10 cellular contexts compared by ENCODE assay signal in genomic region chr9:131419716-131420115, GRCh38. TPM values are rescaled to one million over a fixed set of nuclear protein-coding genes. Genes with fewer than 3 reads are reported as not detected.
DNase-seq lines count a peak whose midpoint lies in the region; ATAC-seq and FAIRE-seq lines count a peak whose summit lies in the region.
"Had no signal": no experiment of that assay in that cellular context is flagged by ENCODE, and none has a peak within 500 bp of the region (broad histone marks: within the 10 kb centered on the region; RNA-seq: fewer than 3 reads in every experiment).

No MANE protein-coding gene starts in this region.

- FAIRE-seq in RCC 7860 (lab: Jason Lieb, UNC): no peak

- H3K4me3 Mint-ChIP-seq in activated T-cell treated with anti-CD3 and anti-CD28 coated beads, Interleukin-2, amount 50 U/mL, for 24 hours: no peak overlapping the region
- H3K4me3 Mint-ChIP-seq in activated T-cell treated with anti-CD3 and anti-CD28 coated beads, Interleukin-2, amount 50 U/mL, for 4 hours: no peak overlapping the region
- peak overlapping the region; percentile 77 for H3K4me3 Mint-ChIP-seq in activated T-helper 1 cell treated with anti-CD3 and anti-CD28 coated beads, Interleukin-12 subunit alpha, Interleukin-12 subunit beta, Interleukin-2, Interleukin-4 antibody, amounts not matched to agents 30 ng/mL and 10 ng/mL and 1 ng/mL, durations not matched to agents 14 hours and 24 hours and 36 hours
- H3K4me3 Mint-ChIP-seq in stimulated activated naive CD8-positive, alpha-beta T cell treated with anti-CD3 and anti-CD28 coated beads, Interleukin-15, amount 100 ng/mL, for 72 hours: peak overlapping the region; percentile 75 to 82

- peak overlapping the region; percentile 93 for H3K27ac Mint-ChIP-seq in activated T-cell treated with anti-CD3 and anti-CD28 coated beads, Interleukin-2, amount 50 U/mL, for 24 hours
- H3K27ac Mint-ChIP-seq in activated T-helper 1 cell treated with anti-CD3 and anti-CD28 coated beads, Interleukin-12 subunit alpha, Interleukin-12 subunit beta, Interleukin-2, Interleukin-4 antibody, amounts not matched to agents 30 ng/mL and 10 ng/mL and 1 ng/mL, durations not matched to agents 14 hours and 24 hours and 36 hours: peak overlapping the region; percentile 58
- peak overlapping the region; percentile 79 for H3K27ac Mint-ChIP-seq in stimulated activated naive CD8-positive, alpha-beta T cell treated with anti-CD3 and anti-CD28 coated beads, Interleukin-15, amount 100 ng/mL, for 72 hours

- DNase-seq in activated T-cell treated with anti-CD3 and anti-CD28 coated beads, Interleukin-2, amount 50 U/mL, for 24 hours: no peak
- DNase-seq in activated T-cell treated with anti-CD3 and anti-CD28 coated beads, Interleukin-2, amount 50 U/mL, for 4 hours: no peak
- DNase-seq in activated T-helper 1 cell treated with anti-CD3 and anti-CD28 coated beads, Interleukin-12 subunit alpha, Interleukin-12 subunit beta, Interleukin-2, Interleukin-4 antibody, amounts not matched to agents 30 ng/mL and 10 ng/mL and 1 ng/mL, durations not matched to agents 14 hours and 24 hours and 36 hours (ENCODE audit: low spot score): no peak
- DNase-seq in iPS-NIHi7 (ENCODE audit: extremely low spot score): peak; percentile 5
- DNase-seq in stimulated activated naive CD8-positive, alpha-beta T cell treated with anti-CD3 and anti-CD28 coated beads, Interleukin-15, amount 100 ng/mL, for 72 hours: no peak
- DNase-seq in stimulated activated naive CD4-positive, alpha-beta T cell (lab: John Stamatoyannopoulos, UW): no peak
- no peak for DNase-seq in activated CD4-positive, CD25-positive, alpha-beta regulatory T cell treated with anti-CD3 and anti-CD28 coated beads, Interleukin-2, amount 50 U/mL, for 72 hours
- no peak for DNase-seq in RCC 7860 (ENCODE audit: low spot score)
- DNase-seq: NCI-H1417, NCI-H510A had no signal

- H3K36me3 Mint-ChIP-seq in activated T-cell treated with anti-CD3 and anti-CD28 coated beads, Interleukin-2, amount 50 U/mL, for 24 hours (ENCODE audit: low read depth): peaks cover 69% of the 10 kb centered on the region
- H3K36me3 Mint-ChIP-seq in activated T-cell treated with anti-CD3 and anti-CD28 coated beads, Interleukin-2, amount 50 U/mL, for 4 hours (ENCODE audit: insufficient read depth): peaks cover 13% of the 10 kb centered on the region
- peaks cover 39% of the 10 kb centered on the region for H3K36me3 Mint-ChIP-seq in activated T-helper 1 cell treated with anti-CD3 and anti-CD28 coated beads, Interleukin-12 subunit alpha, Interleukin-12 subunit beta, Interleukin-2, Interleukin-4 antibody, amounts not matched to agents 30 ng/mL and 10 ng/mL and 1 ng/mL, durations not matched to agents 14 hours and 24 hours and 36 hours (ENCODE audit: low read depth)

- ATAC-seq in activated T-cell treated with anti-CD3 and anti-CD28 coated beads, Interleukin-2, amount 50 U/mL, for 4 hours: no peak
- no peak for ATAC-seq in stimulated activated naive CD8-positive, alpha-beta T cell treated with anti-CD3 and anti-CD28 coated beads, Interleukin-15, amount 100 ng/mL, for 72 hours

- intact Hi-C loops in activated T-helper 1 cell treated with anti-CD3 and anti-CD28 coated beads, Interleukin-12 subunit alpha, Interleukin-12 subunit beta, Interleukin-2, Interleukin-4 antibody, amounts not matched to agents 30 ng/mL and 10 ng/mL and 1 ng/mL, durations not matched to agents 14 hours and 24 hours and 36 hours (cut with micrococcal nuclease): loop anchor here (1.0 to 2.0 kb wide), 2 partner anchors 24 to 69 kb away; no protein-coding TSS in a partner anchor

- no peaks in the 10 kb centered on the region for H3K27me3 Mint-ChIP-seq in activated T-cell treated with anti-CD3 and anti-CD28 coated beads, Interleukin-2, amount 50 U/mL, for 24 hours
- H3K27me3 Mint-ChIP-seq in activated T-cell treated with anti-CD3 and anti-CD28 coated beads, Interleukin-2, amount 50 U/mL, for 4 hours (ENCODE audit: low read depth): no peaks in the 10 kb centered on the region
- no peaks in the 10 kb centered on the region for H3K27me3 Mint-ChIP-seq in activated T-helper 1 cell treated with anti-CD3 and anti-CD28 coated beads, Interleukin-12 subunit alpha, Interleukin-12 subunit beta, Interleukin-2, Interleukin-4 antibody, amounts not matched to agents 30 ng/mL and 10 ng/mL and 1 ng/mL, durations not matched to agents 14 hours and 24 hours and 36 hours (ENCODE audit: insufficient read depth)
- H3K27me3 Mint-ChIP-seq in stimulated activated naive CD8-positive, alpha-beta T cell treated with anti-CD3 and anti-CD28 coated beads, Interleukin-15, amount 100 ng/mL, for 72 hours: no peaks in the 10 kb centered on the region

- peaks cover 90% of the 10 kb centered on the region for H3K4me1 Mint-ChIP-seq in activated T-cell treated with anti-CD3 and anti-CD28 coated beads, Interleukin-2, amount 50 U/mL, for 24 hours (ENCODE audit: low read depth)
- peaks cover 86% of the 10 kb centered on the region for H3K4me1 Mint-ChIP-seq in activated T-cell treated with anti-CD3 and anti-CD28 coated beads, Interleukin-2, amount 50 U/mL, for 4 hours (ENCODE audit: low read depth)
- peaks cover 74% of the 10 kb centered on the region for H3K4me1 Mint-ChIP-seq in activated T-helper 1 cell treated with anti-CD3 and anti-CD28 coated beads, Interleukin-12 subunit alpha, Interleukin-12 subunit beta, Interleukin-2, Interleukin-4 antibody, amounts not matched to agents 30 ng/mL and 10 ng/mL and 1 ng/mL, durations not matched to agents 14 hours and 24 hours and 36 hours (ENCODE audit: low read depth)
- H3K4me1 Mint-ChIP-seq in stimulated activated naive CD8-positive, alpha-beta T cell treated with anti-CD3 and anti-CD28 coated beads, Interleukin-15, amount 100 ng/mL, for 72 hours: peaks cover 95% of the 10 kb centered on the region

- H3K9me3 Mint-ChIP-seq in activated T-cell treated with anti-CD3 and anti-CD28 coated beads, Interleukin-2, amount 50 U/mL, for 24 hours: no peaks in the 10 kb centered on the region
- no peaks in the 10 kb centered on the region for H3K9me3 Mint-ChIP-seq in activated T-cell treated with anti-CD3 and anti-CD28 coated beads, Interleukin-2, amount 50 U/mL, for 4 hours
- H3K9me3 Mint-ChIP-seq in activated T-helper 1 cell treated with anti-CD3 and anti-CD28 coated beads, Interleukin-12 subunit alpha, Interleukin-12 subunit beta, Interleukin-2, Interleukin-4 antibody, amounts not matched to agents 30 ng/mL and 10 ng/mL and 1 ng/mL, durations not matched to agents 14 hours and 24 hours and 36 hours: no peaks in the 10 kb centered on the region
- H3K9me3 Mint-ChIP-seq in stimulated activated naive CD8-positive, alpha-beta T cell treated with anti-CD3 and anti-CD28 coated beads, Interleukin-15, amount 100 ng/mL, for 72 hours: no peaks in the 10 kb centered on the region

RNA-seq across cellular contexts. Expression of gene PRRC2B, which starts 25.8 kb away (rescaled TPM):
- total RNA-seq in activated T-cell treated with anti-CD3 and anti-CD28 coated beads, Interleukin-2, amount 50 U/mL, for 4 hours: 100 to 1,000 TPM in 1 of 3 donors, 10 to 100 TPM in 2; 89.7 to 102 (median 92.2) TPM
- total RNA-seq in activated T-helper 1 cell treated with anti-CD3 and anti-CD28 coated beads, Interleukin-12 subunit alpha, Interleukin-12 subunit beta, Interleukin-2, Interleukin-4 antibody, amounts not matched to agents 30 ng/mL and 10 ng/mL and 1 ng/mL, durations not matched to agents 14 hours and 24 hours and 36 hours: 103 and 108 TPM in 2 replicates

Comparison
In these comparisons a context has a peak if more than half of its experiments do, and no peak if none do; other contexts are left out.
1. H3K4me3 Mint-ChIP-seq: peak in activated T-helper 1 cell treated with anti-CD3 and anti-CD28 coated beads, Interleukin-12 subunit alpha, Interleukin-12 subunit beta, Interleukin-2, Interleukin-4 antibody, amounts not matched to agents 30 ng/mL and 10 ng/mL and 1 ng/mL, durations not matched to agents 14 hours and 24 hours and 36 hours (single experiment) and stimulated activated naive CD8-positive, alpha-beta T cell treated with anti-CD3 and anti-CD28 coated beads, Interleukin-15, amount 100 ng/mL, for 72 hours (2 of 2); none in activated T-cell treated with anti-CD3 and anti-CD28 coated beads, Interleukin-2, amount 50 U/mL, for 24 hours (single experiment) and activated T-cell treated with anti-CD3 and anti-CD28 coated beads, Interleukin-2, amount 50 U/mL, for 4 hours (single experiment).
2. Peak in every context shown above with its lines, with median percentiles within 50 percentile points of each other: H3K27ac Mint-ChIP-seq.